Comparison of ENCODE assay signal across 12 cellular contexts in the genomic region with DNA sequence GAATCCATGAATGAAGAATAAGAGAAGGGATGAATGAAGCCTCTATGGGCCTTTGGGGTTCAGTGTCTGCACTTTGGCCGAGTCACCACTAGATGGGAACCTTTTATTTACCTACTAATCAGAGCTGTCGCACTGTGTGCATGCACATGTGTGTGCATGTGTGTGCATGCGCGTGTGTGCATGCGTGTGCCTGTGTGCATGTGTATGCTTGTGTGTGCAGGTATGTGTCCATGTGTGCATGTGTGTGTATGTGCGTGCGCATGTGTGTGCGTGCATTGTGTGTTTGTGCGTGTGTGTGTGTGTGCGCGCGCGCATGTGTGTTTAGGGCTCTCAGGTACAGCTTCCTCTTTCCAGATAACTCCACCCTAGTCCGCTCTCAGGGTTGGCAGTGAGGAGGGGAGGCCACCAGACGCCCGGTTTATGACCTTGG. TPM values are rescaled to one million over a fixed set of nuclear protein-coding genes. Genes with fewer than 3 reads are reported as not detected.
DNase-seq lines count a peak whose midpoint lies in the region; ATAC-seq, FAIRE-seq and TF ChIP-seq lines count a peak whose summit lies in the region.
"Had no signal": no experiment of that assay in that cellular context is flagged by ENCODE, and none has a peak within 500 bp of the region (broad histone marks: within the 10 kb centered on the region; RNA-seq: fewer than 3 reads in every experiment).

No MANE protein-coding gene starts in this region.

- TF ChIP-seq CTCF in AG09319 (IDR thresholded peaks at IDR 0.05; ENCODE audit: low read depth, low read length) (peak; percentile 21), HCT116 (IDR thresholded peaks at IDR 0.05 in 2 of 3, conservative IDR thresholded peaks at IDR 0.05 in 1 of 3; ENCODE audit: borderline replicate concordance in 1 of 3, insufficient read depth in 1 of 3, low read depth in 2 of 3, low read length in 2 of 3) (peak; percentile 47 to 62 (median 55); a peak in 5 of 6 replicates), SU-DHL-6 (IDR thresholded peaks at IDR 0.05; ENCODE audit: insufficient read depth, low read length, poor library complexity, severe bottlenecking) (peak; percentile 50)

- POLR2A ChIA-PET in HCT116 (lab: Charles Lee), result no interaction called here

- DNase-seq in AG09319 (ENCODE audit: extremely low read depth, low read depth) (no peak), HCT116 (ENCODE audit: low read depth, low spot score) (peak; percentile 16), left ventricle myocardium superior (no peak), GM19239 (ENCODE audit: insufficient read length, low spot score) (no peak), NCI-H2196 treated with DMSO at 0.1 percent for 48 hours (lab: John Stamatoyannopoulos, UW; ENCODE audit: unreplicated experiment) (no peak), NCI-H1417 treated with DMSO at 0.1 percent for 48 hours (lab: John Stamatoyannopoulos, UW) (no peak)
- DNase-seq: activated gamma-delta T cell, NCI-H1105 had no signal

- H4K20me1 ChIP-seq in HCT116 (ENCODE audit: insufficient read depth), result no peaks in the 10 kb centered on the region
- no peaks in the 10 kb centered on the region for H4K20me1 ChIP-seq in SU-DHL-6 (ENCODE audit: low read depth, low read length)

- intact Hi-C loops in HCT116 (cut with micrococcal nuclease), result loop anchor here (1.0 to 5.0 kb wide), 2 partner anchors 30 to 327 kb away; no protein-coding TSS in a partner anchor
- intact Hi-C loops in left ventricle myocardium superior (cut with micrococcal nuclease), result no loop called here

- no peak overlapping the region for H3K27ac ChIP-seq in HCT116 (ENCODE audit: low read depth, low read length)
- H3K27ac ChIP-seq in SU-DHL-6 (ENCODE audit: low read depth, low read length), result no peak overlapping the region
- H3K27ac ChIP-seq: thoracic aorta had no signal

- H3K4me3 ChIP-seq in HCT116 (replicated peaks in 1 of 2; ENCODE audit: low read depth in 1 of 2, low read length in 2 of 2) (no peak overlapping the region), SU-DHL-6 (ENCODE audit: insufficient read depth, low read length, poor library complexity, severe bottlenecking) (no peak overlapping the region)
- H3K4me3 ChIP-seq: thoracic aorta had no signal

- no peaks in the 10 kb centered on the region for H3K4me1 ChIP-seq in HCT116 (ENCODE audit: control insufficient read depth in 1 of 2, insufficient read depth in 2 of 2, low read length in 2 of 2)

- no TSS peak for BruUV-seq in HCT116 (replicated peaks; lab: Mats Ljungman, UMichigan)

- H3K4me2 ChIP-seq in HCT116 (ENCODE audit: low read length), result no peak overlapping the region
- no peak overlapping the region for H3K4me2 ChIP-seq in SU-DHL-6 (ENCODE audit: low read depth, low read length, poor library complexity, severe bottlenecking)

- H3F3A ChIP-seq in SU-DHL-6 (ENCODE audit: insufficient read depth), result no peaks in the 10 kb centered on the region

- H3K27me3 ChIP-seq in HCT116 (ENCODE audit: insufficient read depth, low read length) (no peaks in the 10 kb centered on the region), SU-DHL-6 (ENCODE audit: low read length) (no peaks in the 10 kb centered on the region)

- H3K9ac ChIP-seq in HCT116 (ENCODE audit: low read length) (no peak overlapping the region), SU-DHL-6 (ENCODE audit: low read length) (no peak overlapping the region)

- no peak for TF ChIP-seq POLR2A in HCT116 (IDR thresholded peaks at IDR 0.05; ENCODE audit: borderline replicate concordance, extremely low read depth, insufficient read depth, insufficient read length)

- H3K79me2 ChIP-seq in HCT116 (ENCODE audit: insufficient read depth, low read length) (no peaks in the 10 kb centered on the region), SU-DHL-6 (ENCODE audit: insufficient read depth, low read length) (no peaks in the 10 kb centered on the region)

- no peaks in the 10 kb centered on the region for H3K36me3 ChIP-seq in HCT116 (ENCODE audit: control insufficient read depth in 1 of 2, insufficient read depth in 2 of 2, low read length in 2 of 2)
- H3K36me3 ChIP-seq in SU-DHL-6 (ENCODE audit: low read length), result no peaks in the 10 kb centered on the region
- H3K36me3 ChIP-seq: thoracic aorta had no signal

- TF ChIP-seq RAD21 in HCT116 (IDR thresholded peaks at IDR 0.05; ENCODE audit: low read depth), result peak; percentile 68

- H2AFZ ChIP-seq in HCT116 (ENCODE audit: low read depth, low read length, poor library complexity, severe bottlenecking), result no peak overlapping the region
- H2AFZ ChIP-seq in SU-DHL-6 (ENCODE audit: low read depth, low read length, severe bottlenecking), result no peak overlapping the region

- RAD21 ChIA-PET in HCT116 (lab: Charles Lee; ENCODE audit: low non-redundant PET in 1 of 2, low total read pairs in 2 of 2, uncharacterized antibody in 2 of 2, unreplicated experiment in 2 of 2), result no interaction called here

- ATAC-seq in HCT116 (peak; percentile 83), left ventricle myocardium superior (peak; percentile 17), HG02840 (IDR thresholded peaks at IDR 0.05; ENCODE audit: low FRiP score, unreplicated experiment) (no peak)

- no peak for FAIRE-seq in GM19239 (lab: Jason Lieb, UNC)

- H3K9me3 ChIP-seq in HCT116 (ENCODE audit: control insufficient read depth in 1 of 2, insufficient read depth in 1 of 2, low read depth in 1 of 2, low read length in 2 of 2) (peaks cover 0 to 7% of the 10 kb centered on the region in 2 experiments; a peak in 2 of 4 replicates), SU-DHL-6 (ENCODE audit: insufficient read depth, low read length) (peaks cover 9% of the 10 kb centered on the region; the same call in 1 of the 2 replicates)

- H3K9me2 ChIP-seq in HCT116 (ENCODE audit: insufficient read depth) (no peaks in the 10 kb centered on the region), SU-DHL-6 (replicated peaks; ENCODE audit: insufficient read depth, low read length) (no peaks in the 10 kb centered on the region)

- CTCF ChIA-PET in HCT116 (lab: Charles Lee), result interaction anchor here (0.9 to 1.1 kb wide), 2 partner anchors 12 to 28 kb away, joined by 3 read pairs; no protein-coding TSS in a partner anchor

TF ChIP-seq in HCT116, 20 proteins besides CTCF, POLR2A, EP300 and RAD21:
- TF ChIP-seq MAX (IDR thresholded peaks at IDR 0.05) (peak; percentile 26; the same call in 1 of the 2 replicates), CBX3 (IDR thresholded peaks at IDR 0.05; ENCODE audit: low read depth) (0 out of 2 replicates have a peak, but pooled peaks have one; percentile 42)
- TF ChIP-seq, protein P1, sequence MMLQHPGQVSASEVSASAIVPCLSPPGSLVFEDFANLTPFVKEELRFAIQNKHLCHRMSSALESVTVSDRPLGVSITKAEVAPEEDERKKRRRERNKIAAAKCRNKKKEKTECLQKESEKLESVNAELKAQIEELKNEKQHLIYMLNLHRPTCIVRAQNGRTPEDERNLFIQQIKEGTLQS (IDR thresholded peaks at IDR 0.05), result no peak

RNA-seq across cellular contexts. Expression of gene UBXN10, which starts 20.4 kb away (rescaled TPM):
- not detected for total RNA-seq in HCT116 (2021; ENCODE audit: unreplicated experiment)
- not detected in 2 replicates for polyA plus RNA-seq in HCT116 (2012)
- 0.92 TPM for total RNA-seq in left ventricle myocardium superior

RNA-seq across cellular contexts. Expression of gene PLA2G2C, which starts 20.8 kb away (rescaled TPM):
- not detected for total RNA-seq in HCT116 (2021; ENCODE audit: unreplicated experiment)
- not detected in 2 replicates for polyA plus RNA-seq in HCT116 (2012)
- total RNA-seq in left ventricle myocardium superior, result not detected
- total RNA-seq: myocyte, thoracic aorta had no signal

RNA-seq across cellular contexts. Expression of gene PLA2G2F, which starts 26.4 kb away (rescaled TPM):
- total RNA-seq in HCT116 (2021; ENCODE audit: unreplicated experiment), result 0.12 TPM
- 0.01 TPM in 1 of 2 replicates, not detected in the other for polyA plus RNA-seq in HCT116 (2012)
- not detected for total RNA-seq in left ventricle myocardium superior
- total RNA-seq: myocyte, thoracic aorta had no signal

RNA-seq across cellular contexts. Expression of gene PLA2G2D, which starts 46.2 kb away (rescaled TPM):
- total RNA-seq in HCT116 (2021; ENCODE audit: unreplicated experiment), result not detected
- not detected in 2 replicates for polyA plus RNA-seq in HCT116 (2012)
- not detected for total RNA-seq in left ventricle myocardium superior
- total RNA-seq: myocyte, thoracic aorta had no signal
